In the genomic region with DNA sequence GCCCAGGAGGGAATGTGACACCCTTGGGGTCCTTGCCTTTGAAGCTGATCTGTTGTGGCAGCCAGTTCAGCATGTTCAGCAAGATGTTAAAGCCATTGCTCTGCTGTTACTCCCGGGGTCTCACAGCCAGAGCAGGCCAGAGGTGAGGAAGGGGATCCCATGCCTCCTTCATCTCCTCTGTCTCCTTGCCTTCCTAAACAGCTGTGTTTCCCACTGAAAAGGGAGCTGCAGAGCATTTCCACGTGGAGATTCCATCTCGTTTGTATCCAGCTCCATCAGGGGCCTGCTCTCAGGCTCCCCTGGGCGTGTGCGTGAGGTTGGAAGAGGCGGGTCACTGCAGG, we compare ENCODE assay signal across 15 cellular contexts.
"Had no signal": no experiment of that assay in that cellular context is flagged by ENCODE, and none has a peak within 500 bp of the region (broad histone marks: within the 10 kb centered on the region; RNA-seq: fewer than 3 reads in every experiment).

No MANE protein-coding gene starts in this region.

- H3K27me3 Mint-ChIP-seq: activated CD4-positive, alpha-beta T cell treated with anti-CD3 and anti-CD28 coated beads for 36 hours had no signal

- H3K4me3 ChIP-seq: body of pancreas, ovary, transverse colon had no signal

- H3K4me1 ChIP-seq: body of pancreas, foreskin keratinocyte had no signal

- H3K27ac Mint-ChIP-seq: activated CD4-positive, alpha-beta memory T cell treated with anti-CD3 and anti-CD28 coated beads for 36 hours; activated CD4-positive, alpha-beta T cell treated with anti-CD3 and anti-CD28 coated beads for 36 hours; activated T-helper 17 cell treated with anti-CD3 and anti-CD28 coated beads, Interleukin-2, amount 50 U/mL, for 72 hours had no signal

- H3K27ac ChIP-seq: body of pancreas, foreskin keratinocyte, ovary had no signal

- DNase-seq: activated CD4-positive, alpha-beta memory T cell treated with anti-CD3 and anti-CD28 coated beads for 36 hours; activated CD4-positive, alpha-beta T cell treated with anti-CD3 and anti-CD28 coated beads for 36 hours; activated naive CD4-positive, alpha-beta T cell; activated T-cell treated with anti-CD3 and anti-CD28 coated beads for 4 hours; body of pancreas; caudate nucleus; foreskin keratinocyte; hippocampal formation; left colon; nephron progenitor cell; ovary; stimulated activated CD8-positive, alpha-beta memory T cell treated with anti-CD3 and anti-CD28 coated beads, Interleukin-4, amount 100 ng/mL, for 48 hours; stimulated activated naive CD4-positive, alpha-beta T cell treated with Interleukin-2 at 50 U/mL for 16 hours; transverse colon had no signal

- H3K27me3 ChIP-seq: body of pancreas, foreskin keratinocyte, ovary, transverse colon had no signal

- H3K4me3 Mint-ChIP-seq: activated CD4-positive, alpha-beta memory T cell treated with anti-CD3 and anti-CD28 coated beads for 36 hours; activated CD4-positive, alpha-beta T cell treated with anti-CD3 and anti-CD28 coated beads for 36 hours; activated T-helper 17 cell treated with anti-CD3 and anti-CD28 coated beads, Interleukin-2, amount 50 U/mL, for 72 hours; nephron progenitor cell had no signal

- ATAC-seq: activated T-helper 17 cell treated with anti-CD3 and anti-CD28 coated beads, Interleukin-2, amount 50 U/mL, for 72 hours; body of pancreas; foreskin keratinocyte; left colon had no signal

- H3K36me3 ChIP-seq: ovary, transverse colon had no signal
